In genomic region chr3:97029972-97030371, GRCh38 we compare ENCODE assay signal across 35 cellular contexts.
"Had no signal": no experiment of that assay in that cellular context is flagged by ENCODE, and none has a peak within 500 bp of the region (broad histone marks: within the 10 kb centered on the region; RNA-seq: fewer than 3 reads in every experiment).

No MANE protein-coding gene starts in this region.

- DNase-seq: MG63, MM.1S, MV-4-11, NCI-H1048, NCI-H1092, NCI-H1092 treated with DMSO at 0.1 percent for 48 hours, NCI-H1105, NCI-H1105 treated with DMSO at 0.1 percent for 48 hours, NCI-H1417, NCI-H1417 treated with DMSO at 0.1 percent for 48 hours, NCI-H1436, NCI-H1436 treated with DMSO at 0.1 percent for 48 hours, NCI-H146, NCI-H1694, NCI-H1694 treated with DMSO at 0.1 percent for 48 hours, NCI-H187, NCI-H187 treated with DMSO at 0.1 percent for 48 hours, NCI-H1930, NCI-H2029, NCI-H2029 treated with DMSO at 0.1 percent for 48 hours, NCI-H2081, NCI-H2081 treated with DMSO at 0.1 percent for 48 hours, NCI-H2107, NCI-H2171, NCI-H2171 treated with DMSO at 0.1 percent for 48 hours, NCI-H2227 treated with DMSO at 0.1 percent for 48 hours, NCI-H226, NCI-H345, NCI-H446, NCI-H446 treated with DMSO at 0.1 percent for 48 hours, NCI-H510A, NCI-H510A treated with DMSO at 0.1 percent for 48 hours, NCI-H524, NCI-H524 treated with DMSO at 0.1 percent for 48 hours, NCI-H526 had no signal

- H3K9me3 ChIP-seq: MG63 had no signal

- H3K4me3 ChIP-seq: MG63 had no signal

- H3K36me3 ChIP-seq: MG63 had no signal

- H3K27me3 ChIP-seq: MG63 had no signal
